21 cellular contexts compared by ENCODE assay signal in genomic region chr15:100255644-100256043, GRCh38.
"Had no signal": no experiment of that assay in that cellular context is flagged by ENCODE, and none has a peak within 500 bp of the region (broad histone marks: within the 10 kb centered on the region; RNA-seq: fewer than 3 reads in every experiment).

No MANE protein-coding gene starts in this region.

- H3K36me3 Mint-ChIP-seq: stimulated activated effector memory CD8-positive, alpha-beta T cell treated with anti-CD3 and anti-CD28 coated beads, Interleukin-12 subunit alpha, Interleukin-12 subunit beta, amount 100 ng/mL, for 72 hours had no signal

- H3K9me3 Mint-ChIP-seq: effector memory CD8-positive, alpha-beta T cell; stimulated activated effector memory CD8-positive, alpha-beta T cell treated with anti-CD3 and anti-CD28 coated beads, Interleukin-12 subunit alpha, Interleukin-12 subunit beta, amount 100 ng/mL, for 72 hours had no signal

- H3K27ac ChIP-seq: esophagus muscularis mucosa, stomach, transverse colon, uterus had no signal

- H3K27ac Mint-ChIP-seq: activated CD8-positive, alpha-beta T cell treated with anti-CD3 and anti-CD28 coated beads, Interleukin-2, amount 10 ng/mL, durations not matched to agents 7 days and 5 days; activated naive CD4-positive, alpha-beta T cell treated with anti-CD3 and anti-CD28 coated beads, Interleukin-2, amount 50 U/mL, for 72 hours; effector memory CD8-positive, alpha-beta T cell; nephron; stimulated activated effector memory CD8-positive, alpha-beta T cell treated with anti-CD3 and anti-CD28 coated beads, Interleukin-12 subunit alpha, Interleukin-12 subunit beta, amount 100 ng/mL, for 72 hours had no signal

- H3K4me3 ChIP-seq: esophagus muscularis mucosa, stomach, transverse colon, uterus had no signal

- H3K4me1 Mint-ChIP-seq: stimulated activated effector memory CD8-positive, alpha-beta T cell treated with anti-CD3 and anti-CD28 coated beads, Interleukin-12 subunit alpha, Interleukin-12 subunit beta, amount 100 ng/mL, for 72 hours had no signal

- H3K9me3 ChIP-seq: esophagus muscularis mucosa, stomach, transverse colon, uterus had no signal

- DNase-seq: activated CD4-positive, alpha-beta T cell treated with anti-CD3 and anti-CD28 coated beads for 1 hour; activated CD4-positive, alpha-beta T cell treated with anti-CD3 and anti-CD28 coated beads, Interleukin-2, amount 50 U/mL, for 1 hour; activated CD8-positive, alpha-beta T cell treated with anti-CD3 and anti-CD28 coated beads, Interleukin-2, amount 10 ng/mL, durations not matched to agents 7 days and 5 days; activated gamma-delta T cell treated with Interleukin-2 at 50 U/mL for 16 hours; central memory CD4-positive, alpha-beta T cell; effector memory CD8-positive, alpha-beta T cell; glutamatergic neuron; hippocampal formation; left ventricle myocardium superior; mammary epithelial cell; nucleus accumbens; small intestine; stimulated activated CD4-positive, alpha-beta T cell treated with anti-CD3 and anti-CD28 coated beads, Interleukin-2, amount 100 ng/mL, for 24 hours; transverse colon; uterus had no signal

- H3K4me3 Mint-ChIP-seq: activated CD8-positive, alpha-beta T cell treated with anti-CD3 and anti-CD28 coated beads, Interleukin-2, amount 10 ng/mL, durations not matched to agents 7 days and 5 days; effector memory CD8-positive, alpha-beta T cell; nephron; stimulated activated effector memory CD8-positive, alpha-beta T cell treated with anti-CD3 and anti-CD28 coated beads, Interleukin-12 subunit alpha, Interleukin-12 subunit beta, amount 100 ng/mL, for 72 hours had no signal

- ATAC-seq: activated CD8-positive, alpha-beta T cell treated with anti-CD3 and anti-CD28 coated beads, Interleukin-2, amount 10 ng/mL, durations not matched to agents 7 days and 5 days; activated naive CD4-positive, alpha-beta T cell treated with anti-CD3 and anti-CD28 coated beads, Interleukin-2, amount 50 U/mL, for 72 hours; effector memory CD8-positive, alpha-beta T cell; left ventricle myocardium superior; sciatic nerve; stimulated activated effector memory CD8-positive, alpha-beta T cell treated with anti-CD3 and anti-CD28 coated beads, Interleukin-12 subunit alpha, Interleukin-12 subunit beta, amount 100 ng/mL, for 72 hours had no signal

- H3K36me3 ChIP-seq: transverse colon, uterus had no signal

- H3K27me3 ChIP-seq: esophagus muscularis mucosa, stomach, transverse colon, uterus had no signal

- H3K4me1 ChIP-seq: esophagus muscularis mucosa, stomach, uterus had no signal

- H3K27me3 Mint-ChIP-seq: effector memory CD8-positive, alpha-beta T cell had no signal
